38 cellular contexts compared by ENCODE assay signal in the genomic region with DNA sequence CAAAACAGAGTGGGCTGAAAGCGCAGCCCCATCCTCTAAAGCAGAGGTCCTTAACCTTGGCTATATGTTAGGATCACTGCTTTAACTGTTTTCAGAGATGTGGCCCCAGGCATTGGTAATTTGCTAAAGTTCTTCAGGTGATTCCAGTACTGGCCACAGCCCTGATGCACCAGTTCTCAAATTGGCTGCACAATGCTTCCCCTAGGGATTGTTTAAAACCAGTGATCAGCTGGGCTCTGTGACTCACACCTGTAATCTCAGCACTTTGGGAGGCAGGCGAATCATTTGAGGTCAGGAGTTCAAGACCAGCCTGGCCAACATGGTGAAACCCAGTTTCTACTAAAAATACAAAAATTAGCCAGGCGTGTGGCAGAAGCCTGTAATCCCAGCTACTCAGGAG. TPM values are rescaled to one million over a fixed set of nuclear protein-coding genes. Genes with fewer than 3 reads are reported as not detected.
A peak's percentile ranks its signal among the peaks of the same experiment; 100 is the strongest.
DNase-seq lines count a peak whose midpoint lies in the region; ATAC-seq and TF ChIP-seq lines count a peak whose summit lies in the region.
"Had no signal": no experiment of that assay in that cellular context is flagged by ENCODE, and none has a peak within 500 bp of the region (broad histone marks: within the 10 kb centered on the region; RNA-seq: fewer than 3 reads in every experiment).

No MANE protein-coding gene starts in this region.

- TF ChIP-seq CTCF in HCT116 (IDR thresholded peaks at IDR 0.05 in 2 of 3, conservative IDR thresholded peaks at IDR 0.05 in 1 of 3; ENCODE audit: borderline replicate concordance in 1 of 3, insufficient read depth in 1 of 3, low read depth in 2 of 3, low read length in 2 of 3) (no peak), foreskin fibroblast (IDR thresholded peaks at IDR 0.05; ENCODE audit: low read depth, low read length) (no peak)

- POLR2A ChIA-PET in HCT116 (lab: Charles Lee) = no interaction called here

- RAD21 ChIA-PET in HCT116 (lab: Charles Lee; ENCODE audit: low non-redundant PET in 1 of 2, low total read pairs in 2 of 2, uncharacterized antibody in 2 of 2, unreplicated experiment in 2 of 2) = no interaction called here

- H3K27ac ChIP-seq in HCT116 (ENCODE audit: low read depth, low read length) = peak overlapping the region; percentile 51
- H3K27ac ChIP-seq: cardiac muscle cell, coronary artery, foreskin keratinocyte, heart left ventricle, RWPE1, SJSA1, WERI-Rb-1 had no signal

- peaks cover 35 to 46% of the 10 kb centered on the region in 2 experiments for H3K4me1 ChIP-seq in HCT116 (ENCODE audit: control insufficient read depth in 1 of 2, insufficient read depth in 2 of 2, low read length in 2 of 2)
- H3K4me1 ChIP-seq: foreskin keratinocyte, SJSA1 had no signal

- DNase-seq in A172 (ENCODE audit: low spot score) = peak; percentile 15
- DNase-seq in HCT116 (ENCODE audit: low read depth, low spot score) = no peak
- peak; percentile 53 for DNase-seq in RPMI7951 (ENCODE audit: low read depth)
- DNase-seq in foreskin fibroblast = peak; percentile 50 to 76
- no peak for DNase-seq in foreskin melanocyte
- no peak for DNase-seq in HK-2 (ENCODE audit: unreplicated experiment)
- no peak for DNase-seq in GOT3 (lab: John Stamatoyannopoulos, UW)
- DNase-seq: activated CD4-positive, alpha-beta T cell treated with anti-CD3 and anti-CD28 coated beads for 4 hours; activated CD8-positive, alpha-beta memory T cell treated with anti-CD3 and anti-CD28 coated beads for 24 hours; activated effector memory CD4-positive, alpha-beta T cell treated with Interleukin-2 at 50 U/mL for 16 hours; activated T-cell treated with anti-CD3 and anti-CD28 coated beads for 4 hours; AML-193; Calu3; CD4-positive, CD25-positive, alpha-beta regulatory T cell; DMS79; effector memory CD8-positive, alpha-beta T cell; erythroblast; heart left ventricle; islet precursor cell; midbrain; naive thymus-derived CD4-positive, alpha-beta T cell; NCI-H1048; NCI-H2107; NCI-H446; NCI-H82; stimulated activated CD4-positive, alpha-beta T cell treated with anti-CD3 and anti-CD28 coated beads, Interleukin-4, amount 100 ng/mL, for 24 hours; T-helper 9 cell; trophoblast cell; WERI-Rb-1 had no signal

- CTCF ChIA-PET in HCT116 (lab: Charles Lee) = no interaction called here

- no peaks in the 10 kb centered on the region for H4K20me1 ChIP-seq in HCT116 (ENCODE audit: insufficient read depth)

- H3K4me2 ChIP-seq in HCT116 (ENCODE audit: low read length) = peak overlapping the region; percentile 34

- H3K9me3 ChIP-seq in HCT116 (ENCODE audit: control insufficient read depth in 1 of 2, insufficient read depth in 1 of 2, low read depth in 1 of 2, low read length in 2 of 2) = no peaks in the 10 kb centered on the region
- H3K9me3 ChIP-seq: heart left ventricle, SJSA1 had no signal

- ATAC-seq in HCT116 (peak; percentile 77), GM21528 (IDR thresholded peaks at IDR 0.05; ENCODE audit: low FRiP score, unreplicated experiment) (no peak)
- ATAC-seq: activated naive CD4-positive, alpha-beta T cell treated with anti-CD3 and anti-CD28 coated beads, Interleukin-2, amount 50 U/mL, for 72 hours; effector memory CD8-positive, alpha-beta T cell; foreskin keratinocyte; heart left ventricle; HepG2; naive thymus-derived CD4-positive, alpha-beta T cell; sciatic nerve had no signal

- H3K27me3 ChIP-seq in HCT116 (ENCODE audit: insufficient read depth, low read length) = no peaks in the 10 kb centered on the region
- H3K27me3 ChIP-seq: cardiac muscle cell, heart left ventricle, SJSA1 had no signal

- H3K4me3 ChIP-seq in HCT116 (replicated peaks in 1 of 2; ENCODE audit: low read depth in 1 of 2, low read length in 2 of 2) (no peak overlapping the region), foreskin fibroblast (ENCODE audit: low read depth in 1 of 2, low read length in 2 of 2) (no peak overlapping the region)
- H3K4me3 ChIP-seq: cardiac muscle cell, coronary artery, heart left ventricle, SJSA1 had no signal

- H3K9me2 ChIP-seq in HCT116 (ENCODE audit: insufficient read depth) = no peaks in the 10 kb centered on the region

- peak overlapping the region; percentile 42 for H2AFZ ChIP-seq in HCT116 (ENCODE audit: low read depth, low read length, poor library complexity, severe bottlenecking)

- no peaks in the 10 kb centered on the region for H3K36me3 ChIP-seq in HCT116 (ENCODE audit: control insufficient read depth in 1 of 2, insufficient read depth in 2 of 2, low read length in 2 of 2)
- H3K36me3 ChIP-seq: cardiac muscle cell, heart left ventricle, SJSA1, WERI-Rb-1 had no signal

- no peak for TF ChIP-seq RAD21 in HCT116 (IDR thresholded peaks at IDR 0.05; ENCODE audit: low read depth)

- TF ChIP-seq POLR2A in HCT116 (IDR thresholded peaks at IDR 0.05; ENCODE audit: borderline replicate concordance, extremely low read depth, insufficient read depth, insufficient read length) = no peak

- no peaks in the 10 kb centered on the region for H3K79me2 ChIP-seq in HCT116 (ENCODE audit: insufficient read depth, low read length)

- BruUV-seq in HCT116 (replicated peaks; lab: Mats Ljungman, UMichigan) = no TSS peak

- no peak overlapping the region for H3K9ac ChIP-seq in HCT116 (ENCODE audit: low read length)

- intact Hi-C loops in HCT116 (cut with micrococcal nuclease) = no loop called here

TF ChIP-seq in HCT116, 20 proteins besides CTCF, POLR2A, EP300 and RAD21:
- no peak for TF ChIP-seq ELF1 (IDR thresholded peaks at IDR 0.05; ENCODE audit: borderline replicate concordance, low read depth)
- no peak for TF ChIP-seq YY1 (IDR thresholded peaks at IDR 0.05; ENCODE audit: extremely low read depth, insufficient replicate concordance, low read depth, low read length)
- TF ChIP-seq EGR1 (IDR thresholded peaks at IDR 0.05; ENCODE audit: low read depth) = no peak
- TF ChIP-seq ZNF274 (IDR thresholded peaks at IDR 0.05; ENCODE audit: low read depth, low read length) = no peak
- TF ChIP-seq FOSL1 (IDR thresholded peaks at IDR 0.05; ENCODE audit: low read depth) = peak; percentile 17; the same call in 1 of the 2 replicates
- no peak for TF ChIP-seq ZFX (IDR thresholded peaks at IDR 0.05)
- 0 out of 2 replicates have a peak, but pooled peaks have one; percentile 30 for TF ChIP-seq CBX3 (IDR thresholded peaks at IDR 0.05; ENCODE audit: low read depth)
- TF ChIP-seq JUND (IDR thresholded peaks at IDR 0.05) = no peak

RNA-seq across cellular contexts. Expression of gene IRAG1, which starts 8.4 kb away (rescaled TPM):
- not detected in 2 replicates for total RNA-seq in A172 (2014; rRNA removed; shearing (Covaris generic))
- 3.7 TPM for total RNA-seq in HCT116 (2021; ENCODE audit: unreplicated experiment)
- 2.0 and 2.3 TPM in 2 replicates for polyA plus RNA-seq in HCT116 (2012)
- total RNA-seq in RPMI7951 (2014; rRNA removed; shearing (Covaris generic)) = 15.4 and 23.8 TPM in 2 replicates
- total RNA-seq: activated naive CD4-positive, alpha-beta T cell treated with anti-CD3 and anti-CD28 coated beads, Interleukin-2, amount 50 U/mL, for 72 hours; Calu3; CD4-positive, CD25-positive, alpha-beta regulatory T cell had no signal
- polyA plus RNA-seq: CD4-positive, CD25-positive, alpha-beta regulatory T cell; naive thymus-derived CD4-positive, alpha-beta T cell had no signal

RNA-seq across cellular contexts. Expression of gene CTR9, which starts 49.1 kb away (rescaled TPM):
- 22.6 and 23.1 TPM in 2 replicates for total RNA-seq in A172 (2014; rRNA removed; shearing (Covaris generic))
- total RNA-seq in HCT116 (2021; ENCODE audit: unreplicated experiment) = 68.4 TPM
- polyA plus RNA-seq in HCT116 (2012) = 23.7 and 33.3 TPM in 2 replicates
- 21.1 and 22.7 TPM in 2 replicates for total RNA-seq in RPMI7951 (2014; rRNA removed; shearing (Covaris generic))

Comparison
In these comparisons a context has a peak if more than half of its experiments do, and no peak if none do; other contexts are left out.
1. DNase-seq: peak in A172 (single experiment), RPMI7951 (single experiment) and foreskin fibroblast (2 of 2); none in HCT116 (single experiment), foreskin melanocyte (single experiment), HK-2 (single experiment) and GOT3 (single experiment).